In genomic region chr1:174217248-174217647, GRCh38 we compare ENCODE assay signal across 26 cellular contexts. TPM values are rescaled to one million over a fixed set of nuclear protein-coding genes. Genes with fewer than 3 reads are reported as not detected.
DNase-seq lines count a peak whose midpoint lies in the region; ATAC-seq and TF ChIP-seq lines count a peak whose summit lies in the region.
"Had no signal": no experiment of that assay in that cellular context is flagged by ENCODE, and none has a peak within 500 bp of the region (broad histone marks: within the 10 kb centered on the region; RNA-seq: fewer than 3 reads in every experiment).

No MANE protein-coding gene starts in this region.

- H3K36me3 ChIP-seq in left ventricle myocardium inferior (peaks cover 14% of the 10 kb centered on the region), upper lobe of right lung (peaks cover 5% of the 10 kb centered on the region)
- H3K36me3 ChIP-seq: pancreas, SJCRH30 had no signal

- H3K4me3 ChIP-seq in left ventricle myocardium inferior (no peak overlapping the region), choroid plexus epithelial cell (ENCODE audit: low read depth, low read length) (no peak overlapping the region), upper lobe of right lung (no peak overlapping the region)
- H3K4me3 ChIP-seq: A549, ascending aorta, lower lobe of right lung, MG63, pancreas, Peyer's patch, SJCRH30, tibial artery had no signal

- H3K9me3 ChIP-seq in left ventricle myocardium inferior (replicated peaks) (peaks cover 3% of the 10 kb centered on the region), upper lobe of right lung (no peaks in the 10 kb centered on the region)
- H3K9me3 ChIP-seq: ascending aorta, lower lobe of right lung, pancreas, Peyer's patch, SJCRH30, tibial artery had no signal

- ATAC-seq in HG03354 (IDR thresholded peaks at IDR 0.05; ENCODE audit: poor library complexity, severe bottlenecking, unreplicated experiment) (peak; percentile 12), upper lobe of right lung (no peak), HG02588 (IDR thresholded peaks at IDR 0.05; ENCODE audit: unreplicated experiment) (no peak)
- ATAC-seq: activated T-helper 17 cell treated with anti-CD3 and anti-CD28 coated beads, Interleukin-2, amount 50 U/mL, for 72 hours had no signal

- intact Hi-C loops in left ventricle myocardium inferior (cut with micrococcal nuclease) (loop anchor here (10.0 kb wide), 1 partner anchor 122 kb away; no protein-coding TSS in a partner anchor), cardiac septum (cut with DNase I) (loop anchor here (2.0 kb wide), 1 partner anchor 122 kb away; no protein-coding TSS in a partner anchor), upper lobe of right lung (cut with DNase I) (no loop called here)

- H3K27ac ChIP-seq in left ventricle myocardium inferior (replicated peaks) (peak overlapping the region; percentile 45), upper lobe of right lung (no peak overlapping the region)
- H3K27ac ChIP-seq: A549, ascending aorta, lower lobe of right lung, pancreas, Peyer's patch, SJCRH30, tibial artery had no signal

- no peak for TF ChIP-seq CTCF in left ventricle myocardium inferior (IDR thresholded peaks at IDR 0.05; ENCODE audit: borderline replicate concordance)
- no peak for TF ChIP-seq CTCF in choroid plexus epithelial cell (conservative IDR thresholded peaks at IDR 0.05; ENCODE audit: low read depth, low read length)
- no peak for TF ChIP-seq CTCF in upper lobe of right lung (IDR thresholded peaks at IDR 0.05)

- no peak for DNase-seq in left ventricle myocardium inferior
- DNase-seq in cardiac septum (ENCODE audit: low spot score) = no peak
- peak; percentile 26 for DNase-seq in choroid plexus epithelial cell (ENCODE audit: low read depth)
- DNase-seq in pons (ENCODE audit: low spot score) = peak; percentile 5
- DNase-seq in upper lobe of right lung = no peak
- DNase-seq in COLO829 (ENCODE audit: low spot score) = no peak
- DNase-seq: activated CD4-positive, alpha-beta T cell treated with anti-CD3 and anti-CD28 coated beads, Interleukin-2, amount 50 U/mL, for 48 hours; DMS79; GF-D8; GOT3; islet precursor cell; lower lobe of right lung; MG63; NCI-H2029; pancreas; Peyer's patch; right cardiac atrium; stimulated activated CD4-positive, alpha-beta T cell treated with anti-CD3 and anti-CD28 coated beads, Interleukin-2, amount 100 ng/mL, for 24 hours; T-cell; tibial artery had no signal

- no peaks in the 10 kb centered on the region for H3K27me3 ChIP-seq in left ventricle myocardium inferior (ENCODE audit: low read depth)
- H3K27me3 ChIP-seq in upper lobe of right lung = no peaks in the 10 kb centered on the region
- H3K27me3 ChIP-seq: ascending aorta, MG63, pancreas, Peyer's patch, SJCRH30, tibial artery had no signal

- H3K4me1 ChIP-seq in left ventricle myocardium inferior = peaks cover 20% of the 10 kb centered on the region
- no peaks in the 10 kb centered on the region for H3K4me1 ChIP-seq in upper lobe of right lung
- H3K4me1 ChIP-seq: ascending aorta, lower lobe of right lung, SJCRH30 had no signal

RNA-seq across cellular contexts. Expression of gene RABGAP1L, which starts 57.9 kb away (rescaled TPM):
- total RNA-seq in left ventricle myocardium inferior (69.2 TPM), cardiac septum (109 TPM), upper lobe of right lung (80.6 TPM)

Comparison
In these comparisons a context has a peak if more than half of its experiments do, and no peak if none do; other contexts are left out.
1. DNase-seq: peak in choroid plexus epithelial cell (single experiment) and pons (single experiment); none in left ventricle myocardium inferior (single experiment), cardiac septum (single experiment), upper lobe of right lung (single experiment) and COLO829 (single experiment).